11 cellular contexts compared by ENCODE assay signal in the genomic region with DNA sequence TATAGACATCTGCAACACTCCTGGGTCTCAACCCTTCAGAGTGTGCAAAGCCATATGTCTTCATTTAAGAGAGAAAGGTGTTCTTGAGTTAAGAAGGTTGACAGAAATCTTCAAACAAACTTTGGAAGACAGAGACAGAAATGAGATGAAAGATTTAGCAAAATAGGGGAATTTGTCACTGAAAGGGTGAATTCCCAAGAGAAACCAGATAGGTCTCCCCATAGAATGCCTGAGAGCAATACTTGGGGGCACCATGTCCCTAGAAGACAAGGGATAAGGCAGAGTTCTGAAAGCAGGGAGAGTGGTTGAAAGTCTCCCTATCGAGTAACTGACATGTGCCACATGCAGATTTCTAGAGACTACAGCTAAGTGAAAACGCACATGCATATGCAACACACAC. TPM values are rescaled to one million over a fixed set of nuclear protein-coding genes. Genes with fewer than 3 reads are reported as not detected.
DNase-seq lines count a peak whose midpoint lies in the region; ATAC-seq lines count a peak whose summit lies in the region.
"Had no signal": no experiment of that assay in that cellular context is flagged by ENCODE, and none has a peak within 500 bp of the region (broad histone marks: within the 10 kb centered on the region; RNA-seq: fewer than 3 reads in every experiment).

No MANE protein-coding gene starts in this region.

- peak; percentile 42 for ATAC-seq in GM18907 (IDR thresholded peaks at IDR 0.05; ENCODE audit: unreplicated experiment)
- peak; percentile 64 for ATAC-seq in GM21723 (IDR thresholded peaks at IDR 0.05; ENCODE audit: unreplicated experiment)
- peak; percentile 46 for ATAC-seq in HG03442 (IDR thresholded peaks at IDR 0.05; ENCODE audit: unreplicated experiment)
- peak; percentile 82 for ATAC-seq in memory B cell (ENCODE audit: low read depth)

- H3K9me3 Mint-ChIP-seq in memory B cell = no peaks in the 10 kb centered on the region

- no peaks in the 10 kb centered on the region for H3K27me3 Mint-ChIP-seq in memory B cell

- H3K27ac Mint-ChIP-seq in memory B cell = peak overlapping the region; percentile 97

- H3K36me3 Mint-ChIP-seq in memory B cell = peaks cover 22% of the 10 kb centered on the region

- peaks cover 54% of the 10 kb centered on the region for H3K4me1 Mint-ChIP-seq in memory B cell

- DNase-seq in memory B cell (ENCODE audit: low spot score in 2 of 2) = peak; percentile 25 to 39
- DNase-seq in cerebellum (ENCODE audit: low spot score) = no peak
- DNase-seq in SW 1271 (lab: John Stamatoyannopoulos, UW) = no peak
- DNase-seq in NCI-H1436 (lab: John Stamatoyannopoulos, UW) = no peak
- DNase-seq in NOMO-1 treated with dmso at 0.1 percent for 144 hours (lab: John Stamatoyannopoulos, UW; ENCODE audit: unreplicated experiment) = no peak
- DNase-seq: activated CD4-positive, alpha-beta T cell treated with anti-CD3 and anti-CD28 coated beads, Interleukin-2, amount 50 U/mL, for 4 hours; activated effector memory CD4-positive, alpha-beta T cell treated with Interleukin-2 at 50 U/mL for 16 hours; small intestine had no signal

- no peak overlapping the region for H3K4me3 Mint-ChIP-seq in memory B cell

RNA-seq across cellular contexts. Expression of gene AP1S3, which starts 50.0 kb away (rescaled TPM):
- 26.6 TPM for total RNA-seq in cerebellum

Comparison
In these comparisons a context has a peak if more than half of its experiments do, and no peak if none do; other contexts are left out.
1. DNase-seq: peak in memory B cell (2 of 2); none in cerebellum (single experiment), SW 1271 (0 of 2), NCI-H1436 (single experiment) and NOMO-1 treated with dmso at 0.1 percent for 144 hours (single experiment).
2. Peak in every context shown above with its lines, with median percentiles within 50 percentile points of each other: ATAC-seq.